ENCODE assay signal across 1 cellular context in the genomic region with DNA sequence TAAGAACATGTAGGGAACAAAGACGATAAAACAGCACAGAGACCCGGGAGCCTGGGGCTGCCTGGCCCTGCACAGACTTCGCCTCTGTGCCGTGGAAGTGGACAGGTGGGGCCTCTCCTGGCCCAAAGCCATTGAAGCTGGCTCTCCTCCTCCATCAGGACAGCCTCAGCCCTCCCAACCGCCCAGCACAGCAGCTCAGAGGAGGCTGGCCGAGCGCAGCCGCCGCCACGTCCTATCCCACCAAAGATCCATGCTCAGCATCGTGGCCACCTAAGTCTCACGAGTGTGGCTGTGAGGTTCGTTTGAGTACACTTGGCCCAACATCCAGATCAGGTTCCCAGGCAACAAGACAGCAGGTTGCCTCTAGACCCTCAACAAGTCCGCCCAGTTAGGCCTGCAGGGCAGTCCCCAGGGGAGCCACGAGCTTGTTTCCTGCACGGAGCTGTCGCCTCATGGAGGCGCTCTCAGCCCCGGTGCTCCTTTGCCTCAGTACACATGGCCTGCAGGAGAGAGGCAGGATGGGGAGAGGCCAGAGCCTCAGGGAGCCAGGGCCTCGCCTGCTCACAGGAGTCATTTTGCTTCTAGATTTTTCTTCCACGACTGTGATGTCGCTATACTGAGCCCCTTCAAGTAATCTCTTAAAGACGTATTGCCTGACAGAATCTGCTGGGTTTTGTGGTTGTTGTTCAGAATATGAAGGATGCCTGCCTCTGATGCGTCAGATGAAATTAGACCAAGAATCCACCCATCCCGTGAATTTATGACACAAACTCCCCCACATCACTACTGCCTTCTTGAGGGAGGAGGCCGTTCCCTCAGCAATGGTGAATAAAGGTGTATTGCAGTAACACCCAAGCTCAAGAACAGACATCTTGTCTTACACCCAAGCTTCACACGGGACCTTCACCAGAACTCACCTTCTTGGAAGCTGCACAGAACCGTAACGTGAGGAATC.
TF ChIP-seq lines count a peak whose summit lies in the region.

No MANE protein-coding gene starts in this region.

TF ChIP-seq in K562, 482 proteins besides CTCF, POLR2A, EP300 and RAD21 (continued from another document):
- no peak for TF ChIP-seq CREB5 (CRISPR knock-in tag; IDR thresholded peaks at IDR 0.05)
- TF ChIP-seq ZNF239 (CRISPR knock-in tag; IDR thresholded peaks at IDR 0.05), result no peak
- TF ChIP-seq MTF1 (CRISPR knock-in tag; IDR thresholded peaks at IDR 0.05; ENCODE audit: borderline replicate concordance), result no peak
- no peak for TF ChIP-seq ZC3H8 (IDR thresholded peaks at IDR 0.05)
- TF ChIP-seq TFAP4 (CRISPR knock-in tag; IDR thresholded peaks at IDR 0.05; ENCODE audit: borderline replicate concordance), result no peak
- TF ChIP-seq, protein P1, sequence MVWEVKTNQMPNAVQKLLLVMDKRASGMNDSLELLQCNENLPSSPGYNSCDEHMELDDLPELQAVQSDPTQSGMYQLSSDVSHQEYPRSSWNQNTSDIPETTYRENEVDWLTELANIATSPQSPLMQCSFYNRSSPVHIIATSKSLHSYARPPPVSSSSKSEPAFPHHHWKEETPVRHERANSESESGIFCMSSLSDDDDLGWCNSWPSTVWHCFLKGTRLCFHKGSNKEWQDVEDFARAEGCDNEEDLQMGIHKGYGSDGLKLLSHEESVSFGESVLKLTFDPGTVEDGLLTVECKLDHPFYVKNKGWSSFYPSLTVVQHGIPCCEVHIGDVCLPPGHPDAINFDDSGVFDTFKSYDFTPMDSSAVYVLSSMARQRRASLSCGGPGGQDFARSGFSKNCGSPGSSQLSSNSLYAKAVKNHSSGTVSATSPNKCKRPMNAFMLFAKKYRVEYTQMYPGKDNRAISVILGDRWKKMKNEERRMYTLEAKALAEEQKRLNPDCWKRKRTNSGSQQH (CRISPR knock-in tag; IDR thresholded peaks at IDR 0.05), result no peak
- no peak for TF ChIP-seq ADNP (tag; IDR thresholded peaks at IDR 0.05)
- no peak for TF ChIP-seq EP400 (IDR thresholded peaks at IDR 0.05)
- no peak for TF ChIP-seq PTBP1 (IDR thresholded peaks at IDR 0.05; ENCODE audit: low read depth, low read length)
